20 cellular contexts compared by ENCODE assay signal in genomic region chr12:104340917-104341611, GRCh38. TPM values are rescaled to one million over a fixed set of nuclear protein-coding genes. Genes with fewer than 3 reads are reported as not detected.
DNase-seq lines count a peak whose midpoint lies in the region; ATAC-seq, FAIRE-seq and TF ChIP-seq lines count a peak whose summit lies in the region.
"Had no signal": no experiment of that assay in that cellular context is flagged by ENCODE, and none has a peak within 500 bp of the region (broad histone marks: within the 10 kb centered on the region; RNA-seq: fewer than 3 reads in every experiment).

No MANE protein-coding gene starts in this region.

- H3K9me2 ChIP-seq in GM23248 (ENCODE audit: insufficient read depth) = no peaks in the 10 kb centered on the region

- in situ Hi-C loops in GM23248 (cut with MboI) = no loop called here

- no peak overlapping the region for H3K9ac ChIP-seq in GM23248
- peak overlapping the region; percentile 35 for H3K9ac ChIP-seq in adipocyte (ENCODE audit: low read length)
- H3K9ac ChIP-seq in fibroblast of lung (ENCODE audit: insufficient read depth, low read length) = no peak overlapping the region

- H3K36me3 ChIP-seq in GM23248 (ENCODE audit: low read depth) = peaks cover 89% of the 10 kb centered on the region
- H3K36me3 ChIP-seq in adipocyte (ENCODE audit: control insufficient read depth, insufficient read depth, low read length, severe bottlenecking) = peaks cover 96% of the 10 kb centered on the region
- H3K36me3 ChIP-seq in fibroblast of lung (ENCODE audit: control insufficient read depth, insufficient read depth, low read length) = peaks cover 38% of the 10 kb centered on the region
- H3K36me3 ChIP-seq in pancreas = peaks cover 0 to 16% (median 5%) of the 10 kb centered on the region in 3 donors

- H3K9me3 ChIP-seq in GM23248 (ENCODE audit: low read depth) (no peaks in the 10 kb centered on the region), adipocyte (ENCODE audit: control insufficient read depth, low read length) (no peaks in the 10 kb centered on the region), fibroblast of lung (ENCODE audit: control insufficient read depth, insufficient read depth, low read depth, low read length) (no peaks in the 10 kb centered on the region), pancreas (no peaks in the 10 kb centered on the region)
- H3K9me3 ChIP-seq: lower lobe of right lung, upper lobe of right lung had no signal

- H3K79me2 ChIP-seq in GM23248 (ENCODE audit: insufficient read depth) (peaks cover 89% of the 10 kb centered on the region), fibroblast of lung (ENCODE audit: control insufficient read depth, insufficient read depth, low read length) (peaks cover 53% of the 10 kb centered on the region)

- no peak for FAIRE-seq in pancreas (lab: Jason Lieb, UNC)

- ATAC-seq in GM21717 (IDR thresholded peaks at IDR 0.05; ENCODE audit: unreplicated experiment) = no peak
- no peak for ATAC-seq in pancreas
- ATAC-seq: activated CD8-positive, alpha-beta memory T cell treated with anti-CD3 and anti-CD28 coated beads, Interleukin-2, amount 10 ng/mL, durations not matched to agents 7 days and 5 days; lower lobe of right lung; upper lobe of right lung had no signal

- H4K20me1 ChIP-seq in GM23248 (ENCODE audit: insufficient read depth) (peaks cover 3% of the 10 kb centered on the region; the same call in 1 of the 2 replicates), fibroblast of lung (ENCODE audit: control insufficient read depth, extremely low read depth, insufficient read depth, low read length) (no peaks in the 10 kb centered on the region)

- H3K4me1 ChIP-seq in GM23248 (ENCODE audit: insufficient read depth) (peaks cover 12% of the 10 kb centered on the region), adipocyte (ENCODE audit: control insufficient read depth, insufficient read depth, low read length) (peaks cover 42% of the 10 kb centered on the region), fibroblast of lung (ENCODE audit: control insufficient read depth, extremely low read depth, insufficient read depth, low read length) (no peaks in the 10 kb centered on the region), pancreas (no peaks in the 10 kb centered on the region)
- H3K4me1 ChIP-seq: lower lobe of right lung had no signal

- 78 to 82% methylated on average over 7 of the region's 7 CpGs for WGBS in GM23248 (ENCODE audit: low coverage in 1 of 2, low lambda C conversion rate in 2 of 2, missing lambda C conversion rate in 2 of 2), 2 experiments
- WGBS in pancreas, 2 donors = 80 to 85% methylated on average over 7 of the region's 7 CpGs

- H3K4me2 ChIP-seq in GM23248 (ENCODE audit: unreplicated experiment) (no peak overlapping the region), fibroblast of lung (ENCODE audit: extremely low read depth, insufficient read depth, low read length) (no peak overlapping the region)

- 0 out of 2 replicates have a peak overlapping the region, but pooled peaks have one; percentile 26 for H3K27ac ChIP-seq in GM23248
- peak overlapping the region; percentile 36 for H3K27ac ChIP-seq in fibroblast of lung (ENCODE audit: insufficient read depth, low read length)
- H3K27ac ChIP-seq in pancreas = no peak overlapping the region
- H3K27ac ChIP-seq: lower lobe of right lung, RWPE1, upper lobe of right lung had no signal

- H2AFZ ChIP-seq in GM23248 (no peak overlapping the region), fibroblast of lung (ENCODE audit: low read length) (no peak overlapping the region)

- H3K4me3 ChIP-seq in GM23248 (no peak overlapping the region), adipocyte (ENCODE audit: low read length) (no peak overlapping the region), fibroblast of lung (replicated peaks in 1 of 4; ENCODE audit: control extremely low read depth in 1 of 4, insufficient read depth in 1 of 4, low read depth in 3 of 4, low read length in 4 of 4) (no peak overlapping the region), pancreas (no peak overlapping the region)
- H3K4me3 ChIP-seq: lower lobe of right lung, upper lobe of right lung had no signal

- DNase-seq in GM23248 (no peak), adipocyte (ENCODE audit: low read depth) (no peak), fibroblast of lung (ENCODE audit: low read depth in 2 of 2) (no peak), putamen (ENCODE audit: low spot score) (peak; percentile 52), 8988T (no peak), pancreas (no peak)
- DNase-seq in activated T-cell treated with anti-CD3 and anti-CD28 coated beads, Interleukin-2, amount 50 U/mL, for 1 hour = no peak
- DNase-seq: activated CD4-positive, alpha-beta T cell treated with anti-CD3 and anti-CD28 coated beads for 4 hours; activated CD8-positive, alpha-beta memory T cell treated with anti-CD3 and anti-CD28 coated beads, Interleukin-2, amount 10 ng/mL, durations not matched to agents 7 days and 5 days; activated effector memory CD4-positive, alpha-beta T cell treated with Interleukin-2 at 50 U/mL for 16 hours; GOT3; lower lobe of right lung; NCI-H187 treated with DMSO at 0.1 percent for 48 hours; NCI-H226; NK-92 treated with Interleukin-12 subunit alpha and Interleukin-12 subunit beta, amount 100 ng/mL, for 24 hours; stimulated activated CD4-positive, alpha-beta T cell treated with anti-CD3 and anti-CD28 coated beads, Interleukin-12 subunit alpha, Interleukin-12 subunit beta, amount 100 ng/mL, for 4 hours; SW 1271; upper lobe of right lung had no signal

- intact Hi-C loops in pancreas (cut with DNase I) = no loop called here

- no peak for TF ChIP-seq CTCF in fibroblast of lung (conservative IDR thresholded peaks at IDR 0.05 in 1 of 2, IDR thresholded peaks at IDR 0.05 in 1 of 2; ENCODE audit: low read depth in 1 of 2, low read length in 2 of 2)
- TF ChIP-seq CTCF in pancreas (IDR thresholded peaks at IDR 0.05) = no peak

- H3K27me3 ChIP-seq in GM23248 (replicated peaks; ENCODE audit: insufficient read depth) = no peaks in the 10 kb centered on the region
- no peaks in the 10 kb centered on the region for H3K27me3 ChIP-seq in adipocyte (replicated peaks; ENCODE audit: control insufficient read depth, insufficient read depth, low read length)
- no peaks in the 10 kb centered on the region for H3K27me3 ChIP-seq in fibroblast of lung (ENCODE audit: control insufficient read depth, insufficient read depth, low read length)
- H3K27me3 ChIP-seq in pancreas = no peaks in the 10 kb centered on the region
- H3K27me3 ChIP-seq: upper lobe of right lung had no signal

- H3F3A ChIP-seq in GM23248 (ENCODE audit: insufficient read depth) = peaks cover 82% of the 10 kb centered on the region

RNA-seq across cellular contexts. Expression of gene EID3, which starts 37.5 kb away (rescaled TPM):
- total RNA-seq in GM23248 (2014; rRNA removed; shearing (Covaris generic)) = 6.9 and 9.0 TPM in 2 replicates
- polyA plus RNA-seq in GM23248 (2016; fragmentation: Nextera tagmentation; extraction: Ambion mirVana) (5.3 and 5.7 TPM in 2 replicates), fibroblast of lung (2.3 and 3.5 TPM in 2 replicates), pancreas (1 to 10 TPM; 1.2 to 2.4 TPM)
- total RNA-seq in fibroblast of lung (8.2 and 18.0 TPM in 2 replicates), pancreas (1 to 10 TPM in 5 of 6 donors, under 1 TPM in 1; 0.98 to 1.6 (median 1.2) TPM)
- polyA plus RNA-seq in fibroblast of lung (2012) = 1.4 and 2.9 TPM in 2 replicates
- 0.37 TPM in 1 of 2 replicates, not detected in the other for polyA minus RNA-seq in fibroblast of lung (ENCODE audit: low replicate concordance)

Comparison
In these comparisons a context has a peak if more than half of its experiments do, and no peak if none do; other contexts are left out.
1. H3K27ac ChIP-seq: peak in GM23248 (single experiment) and fibroblast of lung (single experiment); none in pancreas (0 of 4).